23 cellular contexts compared by ENCODE assay signal in the genomic region with DNA sequence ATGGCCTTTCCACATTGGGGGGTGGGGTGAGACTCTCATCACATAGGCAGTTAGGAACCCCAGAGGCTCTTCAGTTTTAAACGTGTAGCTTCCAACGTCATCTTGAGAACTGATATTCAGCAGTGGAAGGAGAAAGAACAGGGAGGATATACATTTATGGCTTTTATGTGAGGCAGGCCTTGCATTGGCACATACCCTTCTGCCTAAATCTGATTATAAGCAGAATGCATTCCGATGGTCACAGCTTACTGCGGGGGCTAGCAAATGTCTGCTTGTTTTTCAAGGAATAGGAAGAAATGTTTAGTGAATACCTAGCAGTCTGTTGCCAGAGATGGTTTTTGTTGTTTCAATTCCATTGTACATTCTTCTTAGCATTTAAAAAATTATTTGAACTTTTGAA.
"Had no signal": no experiment of that assay in that cellular context is flagged by ENCODE, and none has a peak within 500 bp of the region (broad histone marks: within the 10 kb centered on the region; RNA-seq: fewer than 3 reads in every experiment).

No MANE protein-coding gene starts in this region.

- H3K4me1 ChIP-seq: body of pancreas, colonic mucosa, lower lobe of right lung, prostate gland, right atrium auricular region had no signal

- ATAC-seq: activated CD8-positive, alpha-beta T cell treated with anti-CD3 and anti-CD28 coated beads for 36 hours; body of pancreas; lower lobe of right lung had no signal

- H3K27ac ChIP-seq: body of pancreas, colonic mucosa, epithelial cell of prostate, lower lobe of right lung, prostate gland, right atrium auricular region had no signal

- H3K9me3 Mint-ChIP-seq: endodermal cell, mesothelial cell of epicardium, neural crest cell had no signal

- FAIRE-seq: keratinocyte had no signal

- H3K27ac Mint-ChIP-seq: activated CD8-positive, alpha-beta T cell treated with anti-CD3 and anti-CD28 coated beads for 36 hours; activated naive CD4-positive, alpha-beta T cell treated with anti-CD3 and anti-CD28 coated beads for 36 hours; endodermal cell; mesothelial cell of epicardium had no signal

- H3K27me3 ChIP-seq: body of pancreas, colonic mucosa, right atrium auricular region had no signal

- H3K9me3 ChIP-seq: body of pancreas, colonic mucosa, lower lobe of right lung, prostate gland, right atrium auricular region had no signal

- H3K4me3 Mint-ChIP-seq: activated CD4-positive, alpha-beta T cell treated with anti-CD3 and anti-CD28 coated beads, Interleukin-2, amount 10 ng/mL, durations not matched to agents 24 days and 14 days; activated CD8-positive, alpha-beta T cell treated with anti-CD3 and anti-CD28 coated beads for 36 hours; activated naive CD4-positive, alpha-beta T cell treated with anti-CD3 and anti-CD28 coated beads for 36 hours; endodermal cell; mesothelial cell of epicardium; neural crest cell had no signal

- H3K36me3 ChIP-seq: colonic mucosa, lower lobe of right lung, prostate gland had no signal

- H3K4me3 ChIP-seq: body of pancreas, colonic mucosa, lower lobe of right lung, prostate gland, right atrium auricular region had no signal

- DNase-seq: activated CD4-positive, alpha-beta T cell treated with anti-CD3 and anti-CD28 coated beads, Interleukin-2, amount 10 ng/mL, durations not matched to agents 24 days and 14 days; activated CD8-positive, alpha-beta T cell treated with anti-CD3 and anti-CD28 coated beads for 36 hours; activated naive CD4-positive, alpha-beta T cell treated with anti-CD3 and anti-CD28 coated beads for 36 hours; activated T-cell treated with anti-CD3 and anti-CD28 coated beads, Interleukin-2, amount 50 U/mL, for 1 hour; amygdala; body of pancreas; colonic mucosa; endodermal cell; foreskin melanocyte; glutamatergic neuron; hypothalamus; lower lobe of right lung; stimulated activated CD4-positive, alpha-beta T cell treated with anti-CD3 and anti-CD28 coated beads, Interleukin-12 subunit alpha, Interleukin-12 subunit beta, amount 100 ng/mL, for 4 hours; stimulated activated CD4-positive, alpha-beta T cell treated with anti-CD3 and anti-CD28 coated beads, Interleukin-1b, Interleukin-23, amount 100 ng/mL, for 48 hours; stimulated activated CD8-positive, alpha-beta memory T cell treated with anti-CD3 and anti-CD28 coated beads, Interleukin-4, amount 100 ng/mL, for 48 hours; stimulated activated naive CD4-positive, alpha-beta T cell; T1000 had no signal

- H3K27me3 Mint-ChIP-seq: activated CD4-positive, alpha-beta T cell treated with anti-CD3 and anti-CD28 coated beads, Interleukin-2, amount 10 ng/mL, durations not matched to agents 24 days and 14 days; activated CD8-positive, alpha-beta T cell treated with anti-CD3 and anti-CD28 coated beads for 36 hours had no signal
